In the genomic region with DNA sequence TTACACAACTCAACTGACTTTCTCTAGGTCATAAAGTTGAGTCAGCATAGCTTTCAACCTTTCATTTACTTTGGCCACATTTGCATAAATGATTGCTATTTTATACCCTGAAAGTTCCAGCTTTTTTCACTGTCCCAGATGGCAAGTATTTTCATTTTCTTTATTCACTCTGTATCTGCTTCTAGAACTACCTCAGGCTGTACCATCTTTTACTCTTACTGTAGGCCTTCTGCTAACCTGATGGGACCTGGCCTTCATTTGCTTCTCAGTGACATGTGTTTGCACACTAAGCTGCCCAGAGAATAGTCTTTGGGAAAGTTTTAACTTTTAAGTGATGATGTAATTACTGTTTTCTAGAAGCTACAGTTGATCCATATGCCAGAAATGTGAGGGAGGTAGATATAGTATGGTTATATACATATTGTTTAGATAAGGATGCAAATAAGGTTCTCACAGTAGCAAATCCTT, we compare ENCODE assay signal across 7 cellular contexts.
DNase-seq lines count a peak whose midpoint lies in the region; ATAC-seq and TF ChIP-seq lines count a peak whose summit lies in the region.

No MANE protein-coding gene starts in this region.

- H3K4me1 Mint-ChIP-seq in dendritic cell treated with granulocyte-macrophage colony-stimulating factor and Interleukin-4, amounts not matched to agents 40 ng/mL and 50 ng/mL, for 4 days (ENCODE audit: low read depth) = peaks cover 43% of the 10 kb centered on the region

- TF ChIP-seq POLR2A in IMR-90 (IDR thresholded peaks at IDR 0.05; ENCODE audit: low read depth, low read length) = no peak

- H3K14ac ChIP-seq in IMR-90 (replicated peaks; ENCODE audit: low read depth, low read length) = no peak overlapping the region

- H3K9ac ChIP-seq in IMR-90 (ENCODE audit: low read depth, low read length) (no peak overlapping the region), smooth muscle cell (ENCODE audit: low read depth) (no peak overlapping the region)

- BruUV-seq in IMR-90 (replicated peaks; lab: Mats Ljungman, UMichigan) = no TSS peak

- H3K4ac ChIP-seq in IMR-90 (ENCODE audit: low read depth, low read length) = no peak overlapping the region

- H3K27me3 ChIP-seq in IMR-90 (ENCODE audit: control insufficient read depth, insufficient read depth, low read length) (no peaks in the 10 kb centered on the region), smooth muscle cell (ENCODE audit: low read depth) (no peaks in the 10 kb centered on the region)

- H2BK15ac ChIP-seq in IMR-90 (ENCODE audit: low read depth, low read length) = no peak overlapping the region

- POLR2A ChIA-PET in IMR-90 (lab: Charles Lee; ENCODE audit: unreplicated experiment) = no interaction called here

- peak overlapping the region; percentile 0; the same call in 1 of the 2 replicates for H2BK20ac ChIP-seq in IMR-90 (ENCODE audit: low read depth, low read length)

- ATAC-seq in GM21390 (IDR thresholded peaks at IDR 0.05; ENCODE audit: unreplicated experiment) (peak; percentile 31), IMR-90 (ENCODE audit: low read depth) (no peak), GM19463 (IDR thresholded peaks at IDR 0.05; ENCODE audit: unreplicated experiment) (no peak)

- H2AFZ ChIP-seq in IMR-90 (replicated peaks; ENCODE audit: low read length, poor library complexity) (no peak overlapping the region), smooth muscle cell (ENCODE audit: low read depth) (no peak overlapping the region)

- H3K9me3 ChIP-seq in IMR-90 (ENCODE audit: control insufficient read depth, insufficient read depth, low read length) (no peaks in the 10 kb centered on the region), smooth muscle cell (replicated peaks; ENCODE audit: low read depth) (no peaks in the 10 kb centered on the region)

- no peak overlapping the region for H3K4me3 ChIP-seq in IMR-90 (ENCODE audit: insufficient read depth, low read depth, low read length)
- H3K4me3 ChIP-seq in smooth muscle cell = no peak overlapping the region

- no peak overlapping the region for H4K5ac ChIP-seq in IMR-90 (ENCODE audit: low read depth, low read length)

- H3F3A ChIP-seq in smooth muscle cell (ENCODE audit: low read depth) = no peaks in the 10 kb centered on the region

- CTCF ChIA-PET in IMR-90 (lab: Yijun Ruan, JAX) = no interaction called here

- peak overlapping the region; percentile 86 for H3K27ac Mint-ChIP-seq in dendritic cell treated with granulocyte-macrophage colony-stimulating factor and Interleukin-4, amounts not matched to agents 40 ng/mL and 50 ng/mL, for 4 days

- peak overlapping the region; percentile 58; the same call in 1 of the 2 replicates for H2BK120ac ChIP-seq in IMR-90 (ENCODE audit: low read depth, low read length)

- H3K23ac ChIP-seq in IMR-90 (ENCODE audit: low read depth, low read length) = no peak overlapping the region

- intact Hi-C loops in IMR-90 (cut with micrococcal nuclease) = no loop called here
- intact Hi-C loops in dendritic cell treated with granulocyte-macrophage colony-stimulating factor and Interleukin-4, amounts not matched to agents 40 ng/mL and 50 ng/mL, for 4 days (cut with micrococcal nuclease) = loop anchor here (1.0 kb wide), 1 partner anchor 116 kb away; no protein-coding TSS in a partner anchor

- peaks cover 23 to 51% of the 10 kb centered on the region in 2 experiments for H3K79me1 ChIP-seq in IMR-90 (ENCODE audit: low read depth in 1 of 2, low read length in 2 of 2)

- H3K36me3 ChIP-seq in IMR-90 (ENCODE audit: control insufficient read depth, insufficient read depth, low read length) (no peaks in the 10 kb centered on the region; the same call in 1 of the 2 replicates), smooth muscle cell (ENCODE audit: low read depth) (no peaks in the 10 kb centered on the region)

- H2AK5ac ChIP-seq in IMR-90 (ENCODE audit: low read depth, low read length) = peak overlapping the region; percentile 52; the same call in 1 of the 2 replicates

- no peak overlapping the region for H3K18ac ChIP-seq in IMR-90 (ENCODE audit: low read depth, low read length)

- DNase-seq in IMR-90 (peak; percentile 18), smooth muscle cell (lab: John Stamatoyannopoulos, UW; ENCODE audit: unreplicated experiment) (no peak), AG08396 (ENCODE audit: low spot score) (no peak)
- DNase-seq in activated effector memory CD4-positive, alpha-beta T cell treated with Interleukin-2 at 50 U/mL for 16 hours = no peak

- peaks cover 28% of the 10 kb centered on the region for H3K36me3 Mint-ChIP-seq in dendritic cell treated with granulocyte-macrophage colony-stimulating factor and Interleukin-4, amounts not matched to agents 40 ng/mL and 50 ng/mL, for 4 days (ENCODE audit: low read depth)

- H2BK5ac ChIP-seq in IMR-90 (ENCODE audit: low read depth, low read length, poor library complexity, severe bottlenecking) = peak overlapping the region; percentile 73

- H3K9me1 ChIP-seq in IMR-90 (ENCODE audit: insufficient read depth, low read length) = peaks cover 8% of the 10 kb centered on the region; the same call in 1 of the 2 replicates

- TF ChIP-seq RAD21 in IMR-90 (IDR thresholded peaks at IDR 0.05; ENCODE audit: low read length) = no peak

- TF ChIP-seq CTCF in IMR-90 (conservative IDR thresholded peaks at IDR 0.05; ENCODE audit: low read depth, low read length) = no peak
- no peak for TF ChIP-seq CTCF in smooth muscle cell (IDR thresholded peaks at IDR 0.05; ENCODE audit: borderline replicate concordance, insufficient read depth, poor library complexity, severe bottlenecking)

- H2AK9ac ChIP-seq in IMR-90 (replicated peaks; ENCODE audit: low read depth, low read length, poor library complexity) = no peak overlapping the region

- no peak overlapping the region for H4K91ac ChIP-seq in IMR-90 (ENCODE audit: insufficient read depth, low read depth, low read length)

- H3K27me3 Mint-ChIP-seq in dendritic cell treated with granulocyte-macrophage colony-stimulating factor and Interleukin-4, amounts not matched to agents 40 ng/mL and 50 ng/mL, for 4 days = no peaks in the 10 kb centered on the region

- peak overlapping the region in 1 of 2 experiments; percentile 10; a peak in 1 of 4 replicates for H4K8ac ChIP-seq in IMR-90 (ENCODE audit: low read depth in 2 of 2, low read length in 2 of 2)

- no peak overlapping the region for H3K4me3 Mint-ChIP-seq in dendritic cell treated with granulocyte-macrophage colony-stimulating factor and Interleukin-4, amounts not matched to agents 40 ng/mL and 50 ng/mL, for 4 days

- H3K56ac ChIP-seq in IMR-90 (ENCODE audit: extremely low read depth, insufficient read depth, low read length) = peak overlapping the region; percentile 8; the same call in 1 of the 2 replicates

- dilution Hi-C loops in IMR-90 (cut with HindIII; ENCODE audit: low sequenced_read_pairs, unreplicated experiment) = no loop called here

- H3K79me2 ChIP-seq in smooth muscle cell (ENCODE audit: low read depth) = peaks cover 32% of the 10 kb centered on the region

- H3K4me2 ChIP-seq in IMR-90 (ENCODE audit: low read depth, low read length) = no peak overlapping the region; the same call in 1 of the 2 replicates
- H3K4me2 ChIP-seq in smooth muscle cell = peak overlapping the region; percentile 33

- no peaks in the 10 kb centered on the region for H3K9me3 Mint-ChIP-seq in dendritic cell treated with granulocyte-macrophage colony-stimulating factor and Interleukin-4, amounts not matched to agents 40 ng/mL and 50 ng/mL, for 4 days

- peaks cover 5% of the 10 kb centered on the region; the same call in 1 of the 2 replicates for H4K20me1 ChIP-seq in IMR-90 (ENCODE audit: insufficient read depth, low read length)
- H4K20me1 ChIP-seq in smooth muscle cell (ENCODE audit: low read depth) = peaks cover 36% of the 10 kb centered on the region

- in situ Hi-C loops in IMR-90 (cut with MboI; ENCODE audit: low sequenced_read_pairs) = no loop called here

- H3K27ac ChIP-seq in IMR-90 (ENCODE audit: insufficient read depth, low read length) = peak overlapping the region; percentile 28; the same call in 1 of the 2 replicates
- H3K27ac ChIP-seq in smooth muscle cell (ENCODE audit: low read depth) = peak overlapping the region; percentile 48

- H3K4me1 ChIP-seq in IMR-90 (ENCODE audit: control insufficient read depth, insufficient read depth, low read length) = peaks cover 17% of the 10 kb centered on the region
- no peaks in the 10 kb centered on the region for H3K4me1 ChIP-seq in smooth muscle cell (ENCODE audit: low read depth)

TF ChIP-seq in IMR-90, 13 proteins besides CTCF, POLR2A, EP300 and RAD21:
- TF ChIP-seq BHLHE40 (IDR thresholded peaks at IDR 0.05; ENCODE audit: low read depth, low read length) = no peak
- TF ChIP-seq CEBPB (IDR thresholded peaks at IDR 0.05; ENCODE audit: low read depth, low read length) = no peak; the same call in 1 of the 2 replicates
- TF ChIP-seq MAFK (IDR thresholded peaks at IDR 0.05; ENCODE audit: low read depth, low read length) = 0 out of 2 replicates have a peak, but pooled peaks have one; percentile 15
- no peak for TF ChIP-seq RCOR1 (IDR thresholded peaks at IDR 0.05; ENCODE audit: insufficient replicate concordance, low read length)
